ENCODE assay signal across 8 cellular contexts in genomic region chr12:27243804-27244679, GRCh38. TPM values are rescaled to one million over a fixed set of nuclear protein-coding genes. Genes with fewer than 3 reads are reported as not detected.
DNase-seq lines count a peak whose midpoint lies in the region; ATAC-seq, FAIRE-seq and TF ChIP-seq lines count a peak whose summit lies in the region.

Gene STK38L, plus strand, starts transcription at chr12:27244286. Its CDS starts 53,435 bp downstream, at chr12:27297721.

- H3K9me3 ChIP-seq in keratinocyte (ENCODE audit: control insufficient read depth, low read depth, low read length), result no peaks in the 10 kb centered on the region

- peak; percentile 94 for ATAC-seq in GM19023 (IDR thresholded peaks at IDR 0.05; ENCODE audit: unreplicated experiment)
- peak; percentile 94 for ATAC-seq in HG03280 (IDR thresholded peaks at IDR 0.05; ENCODE audit: unreplicated experiment)

- peaks cover 20% of the 10 kb centered on the region for H3K4me1 ChIP-seq in keratinocyte (ENCODE audit: control insufficient read depth, extremely low read depth, insufficient read depth, low read length)

- peak; percentile 98 for DNase-seq in AG20443 (ENCODE audit: low spot score)
- DNase-seq in NCI-H345 (lab: John Stamatoyannopoulos, UW), result peak; percentile 97
- DNase-seq in activated CD4-positive, CD25-positive, alpha-beta regulatory T cell treated with anti-CD3 and anti-CD28 coated beads, Interleukin-2, amount 50 U/mL, for 72 hours, result peak; percentile 99
- DNase-seq in cerebellar nuclear complex (lab: John Stamatoyannopoulos, UW), result peak; percentile 33 to 70
- DNase-seq in keratinocyte (ENCODE audit: low read depth, low spot score), result peak; percentile 59
- peak; percentile 92 to 98 for DNase-seq in stimulated activated CD4-positive, alpha-beta T cell treated with anti-CD3 and anti-CD28 coated beads, Interleukin-15, amount 100 ng/mL, for 1 hour (ENCODE audit: low read depth in 1 of 2, low spot score in 1 of 2)

- peak; percentile 57 for FAIRE-seq in keratinocyte (lab: Jason Lieb, UNC)

- no peaks in the 10 kb centered on the region for H3K9me1 ChIP-seq in keratinocyte (ENCODE audit: control insufficient read depth, extremely low read depth, insufficient read depth, low read length)

- H3K36me3 ChIP-seq in keratinocyte (ENCODE audit: control insufficient read depth in 2 of 2, extremely low read depth in 1 of 2, insufficient read depth in 2 of 2, low read length in 2 of 2), result no peaks in the 10 kb centered on the region

- peak in 2 of 3 experiments; percentile 12 to 51 for TF ChIP-seq CTCF in keratinocyte (optimal IDR thresholded peaks at IDR 0.05 in 1 of 3, IDR thresholded peaks at IDR 0.05 in 1 of 3, conservative IDR thresholded peaks at IDR 0.05 in 1 of 3; ENCODE audit: extremely low read depth in 1 of 3, insufficient read depth in 2 of 3, low read length in 3 of 3)

- peak within 1 kb of the TSS; percentile 99 for H3K4me2 ChIP-seq in keratinocyte (ENCODE audit: control insufficient read depth, extremely low read depth, insufficient read depth, low read depth, low read length)

- H3K4me3 ChIP-seq in keratinocyte (ENCODE audit: control insufficient read depth in 2 of 3, extremely low read depth in 1 of 3, insufficient read depth in 2 of 3, low read depth in 1 of 3, low read length in 3 of 3), result peak within 1 kb of the TSS; percentile 80 to 98 (median 96)

- dilution Hi-C loops in keratinocyte (cut with MboI; ENCODE audit: extremely low pct_ligation_motif_present, low sequenced_read_pairs), result no loop called here

- H3K27ac ChIP-seq in keratinocyte (ENCODE audit: control insufficient read depth, insufficient read depth, low read length), result peak within 1 kb of the TSS; percentile 89

- peaks cover 38% of the 10 kb centered on the region for H3K79me2 ChIP-seq in keratinocyte (ENCODE audit: control insufficient read depth, insufficient read depth, low read length)

- H3K9ac ChIP-seq in keratinocyte (ENCODE audit: control insufficient read depth, extremely low read depth, insufficient read depth, low read length), result peak within 1 kb of the TSS; percentile 95

- H3K27me3 ChIP-seq in keratinocyte (ENCODE audit: control insufficient read depth, extremely low read depth, insufficient read depth, low read length), result no peaks in the 10 kb centered on the region

- peak within 1 kb of the TSS; percentile 97 for H2AFZ ChIP-seq in keratinocyte (ENCODE audit: control insufficient read depth, low read length)

- no peaks in the 10 kb centered on the region for H4K20me1 ChIP-seq in keratinocyte (ENCODE audit: control insufficient read depth, extremely low read depth, insufficient read depth, low read length)

RNA-seq across cellular contexts. Expression of gene STK38L, which starts in this region (rescaled TPM):
- polyA plus RNA-seq in keratinocyte, result 8.6 to 25.4 TPM (median 19.0 TPM) in 3 replicates
- polyA plus RNA-seq in keratinocyte (2011; ENCODE audit: low read depth), result 92.6 TPM
- 10.3 and 19.1 TPM in 2 replicates for polyA plus RNA-seq in keratinocyte (2011; cell fraction: cytosol; rRNA removed)
- polyA plus RNA-seq in keratinocyte (2011; cell fraction: nucleus; rRNA removed), result 20.7 and 21.8 TPM in 2 replicates
- polyA plus RNA-seq in keratinocyte (2012; ENCODE audit: low replicate concordance), result 11.1 and 18.0 TPM in 2 replicates
- 2.2 to 16.0 TPM (median 14.1 TPM) in 3 replicates for polyA minus RNA-seq in keratinocyte
- 9.8 TPM for polyA minus RNA-seq in keratinocyte (2011; cell fraction: cytosol; rRNA and poly(A)+ RNA removed)
- polyA minus RNA-seq in keratinocyte (2011; cell fraction: nucleus; rRNA and poly(A)+ RNA removed), result 14.5 and 30.5 TPM in 2 replicates

Comparison
In these comparisons a context has a peak if more than half of its experiments do, and no peak if none do; other contexts are left out.
1. Peak in every context shown above with its lines: DNase-seq, ATAC-seq, H3K4me3 ChIP-seq and H3K27ac ChIP-seq.